In the genomic region with DNA sequence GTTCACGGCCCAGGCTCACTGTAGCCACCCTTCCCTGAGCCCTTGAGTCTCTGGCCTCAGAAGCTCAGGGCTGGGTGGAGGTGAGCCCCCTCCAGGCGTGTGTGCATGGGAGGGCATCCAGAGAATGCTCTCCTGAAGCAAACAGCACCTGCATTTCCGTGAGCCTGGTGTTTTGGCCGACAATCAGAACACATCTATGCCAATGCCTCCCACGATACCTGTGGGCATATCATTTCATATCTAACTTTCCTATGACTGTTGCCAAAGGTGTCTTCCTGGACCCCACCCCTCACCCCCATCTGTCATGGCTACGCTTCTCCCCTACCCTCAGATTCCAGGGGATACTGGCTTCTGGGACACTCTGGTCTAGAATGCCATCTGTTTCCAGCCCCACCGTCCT, we compare ENCODE assay signal across 1 cellular context.
TF ChIP-seq lines count a peak whose summit lies in the region.

No MANE protein-coding gene starts in this region.

TF ChIP-seq in GM23338, 12 proteins besides CTCF, POLR2A, EP300 and RAD21 (continued from another document):
- TF ChIP-seq NANOG (IDR thresholded peaks at IDR 0.05; ENCODE audit: borderline replicate concordance) (no peak), EZH2 (IDR thresholded peaks at IDR 0.05; ENCODE audit: low read depth, unreplicated experiment) (no peak)
- TF ChIP-seq, protein P1, sequence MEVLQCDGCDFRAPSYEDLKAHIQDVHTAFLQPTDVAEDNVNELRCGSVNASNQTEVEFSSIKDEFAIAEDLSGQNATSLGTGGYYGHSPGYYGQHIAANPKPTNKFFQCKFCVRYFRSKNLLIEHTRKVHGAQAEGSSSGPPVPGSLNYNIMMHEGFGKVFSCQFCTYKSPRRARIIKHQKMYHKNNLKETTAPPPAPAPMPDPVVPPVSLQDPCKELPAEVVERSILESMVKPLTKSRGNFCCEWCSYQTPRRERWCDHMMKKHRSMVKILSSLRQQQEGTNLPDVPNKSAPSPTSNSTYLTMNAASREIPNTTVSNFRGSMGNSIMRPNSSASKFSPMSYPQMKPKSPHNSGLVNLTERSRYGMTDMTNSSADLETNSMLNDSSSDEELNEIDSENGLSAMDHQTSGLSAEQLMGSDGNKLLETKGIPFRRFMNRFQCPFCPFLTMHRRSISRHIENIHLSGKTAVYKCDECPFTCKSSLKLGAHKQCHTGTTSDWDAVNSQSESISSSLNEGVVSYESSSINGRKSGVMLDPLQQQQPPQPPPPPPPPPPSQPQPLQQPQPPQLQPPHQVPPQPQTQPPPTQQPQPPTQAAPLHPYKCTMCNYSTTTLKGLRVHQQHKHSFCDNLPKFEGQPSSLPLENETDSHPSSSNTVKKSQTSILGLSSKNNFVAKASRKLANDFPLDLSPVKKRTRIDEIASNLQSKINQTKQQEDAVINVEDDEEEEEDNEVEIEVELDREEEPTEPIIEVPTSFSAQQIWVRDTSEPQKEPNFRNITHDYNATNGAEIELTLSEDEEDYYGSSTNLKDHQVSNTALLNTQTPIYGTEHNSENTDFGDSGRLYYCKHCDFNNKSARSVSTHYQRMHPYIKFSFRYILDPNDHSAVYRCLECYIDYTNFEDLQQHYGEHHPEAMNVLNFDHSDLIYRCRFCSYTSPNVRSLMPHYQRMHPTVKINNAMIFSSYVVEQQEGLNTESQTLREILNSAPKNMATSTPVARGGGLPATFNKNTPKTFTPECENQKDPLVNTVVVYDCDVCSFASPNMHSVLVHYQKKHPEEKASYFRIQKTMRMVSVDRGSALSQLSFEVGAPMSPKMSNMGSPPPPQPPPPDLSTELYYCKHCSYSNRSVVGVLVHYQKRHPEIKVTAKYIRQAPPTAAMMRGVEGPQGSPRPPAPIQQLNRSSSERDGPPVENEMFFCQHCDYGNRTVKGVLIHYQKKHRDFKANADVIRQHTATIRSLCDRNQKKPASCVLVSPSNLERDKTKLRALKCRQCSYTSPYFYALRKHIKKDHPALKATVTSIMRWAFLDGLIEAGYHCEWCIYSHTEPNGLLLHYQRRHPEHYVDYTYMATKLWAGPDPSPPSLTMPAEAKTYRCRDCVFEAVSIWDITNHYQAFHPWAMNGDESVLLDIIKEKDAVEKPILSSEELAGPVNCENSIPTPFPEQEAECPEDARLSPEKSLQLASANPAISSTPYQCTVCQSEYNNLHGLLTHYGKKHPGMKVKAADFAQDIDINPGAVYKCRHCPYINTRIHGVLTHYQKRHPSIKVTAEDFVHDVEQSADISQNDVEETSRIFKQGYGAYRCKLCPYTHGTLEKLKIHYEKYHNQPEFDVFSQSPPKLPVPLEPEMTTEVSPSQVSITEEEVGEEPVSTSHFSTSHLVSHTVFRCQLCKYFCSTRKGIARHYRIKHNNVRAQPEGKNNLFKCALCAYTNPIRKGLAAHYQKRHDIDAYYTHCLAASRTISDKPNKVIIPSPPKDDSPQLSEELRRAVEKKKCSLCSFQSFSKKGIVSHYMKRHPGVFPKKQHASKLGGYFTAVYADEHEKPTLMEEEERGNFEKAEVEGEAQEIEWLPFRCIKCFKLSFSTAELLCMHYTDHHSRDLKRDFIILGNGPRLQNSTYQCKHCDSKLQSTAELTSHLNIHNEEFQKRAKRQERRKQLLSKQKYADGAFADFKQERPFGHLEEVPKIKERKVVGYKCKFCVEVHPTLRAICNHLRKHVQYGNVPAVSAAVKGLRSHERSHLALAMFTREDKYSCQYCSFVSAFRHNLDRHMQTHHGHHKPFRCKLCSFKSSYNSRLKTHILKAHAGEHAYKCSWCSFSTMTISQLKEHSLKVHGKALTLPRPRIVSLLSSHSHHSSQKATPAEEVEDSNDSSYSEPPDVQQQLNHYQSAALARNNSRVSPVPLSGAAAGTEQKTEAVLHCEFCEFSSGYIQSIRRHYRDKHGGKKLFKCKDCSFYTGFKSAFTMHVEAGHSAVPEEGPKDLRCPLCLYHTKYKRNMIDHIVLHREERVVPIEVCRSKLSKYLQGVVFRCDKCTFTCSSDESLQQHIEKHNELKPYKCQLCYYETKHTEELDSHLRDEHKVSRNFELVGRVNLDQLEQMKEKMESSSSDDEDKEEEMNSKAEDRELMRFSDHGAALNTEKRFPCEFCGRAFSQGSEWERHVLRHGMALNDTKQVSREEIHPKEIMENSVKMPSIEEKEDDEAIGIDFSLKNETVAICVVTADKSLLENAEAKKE (CRISPR knock-in tag; IDR thresholded peaks at IDR 0.05) = no peak
- TF ChIP-seq, protein P2, sequence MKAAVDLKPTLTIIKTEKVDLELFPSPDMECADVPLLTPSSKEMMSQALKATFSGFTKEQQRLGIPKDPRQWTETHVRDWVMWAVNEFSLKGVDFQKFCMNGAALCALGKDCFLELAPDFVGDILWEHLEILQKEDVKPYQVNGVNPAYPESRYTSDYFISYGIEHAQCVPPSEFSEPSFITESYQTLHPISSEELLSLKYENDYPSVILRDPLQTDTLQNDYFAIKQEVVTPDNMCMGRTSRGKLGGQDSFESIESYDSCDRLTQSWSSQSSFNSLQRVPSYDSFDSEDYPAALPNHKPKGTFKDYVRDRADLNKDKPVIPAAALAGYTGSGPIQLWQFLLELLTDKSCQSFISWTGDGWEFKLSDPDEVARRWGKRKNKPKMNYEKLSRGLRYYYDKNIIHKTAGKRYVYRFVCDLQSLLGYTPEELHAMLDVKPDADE (IDR thresholded peaks at IDR 0.05) = no peak
- TF ChIP-seq, protein P3, sequence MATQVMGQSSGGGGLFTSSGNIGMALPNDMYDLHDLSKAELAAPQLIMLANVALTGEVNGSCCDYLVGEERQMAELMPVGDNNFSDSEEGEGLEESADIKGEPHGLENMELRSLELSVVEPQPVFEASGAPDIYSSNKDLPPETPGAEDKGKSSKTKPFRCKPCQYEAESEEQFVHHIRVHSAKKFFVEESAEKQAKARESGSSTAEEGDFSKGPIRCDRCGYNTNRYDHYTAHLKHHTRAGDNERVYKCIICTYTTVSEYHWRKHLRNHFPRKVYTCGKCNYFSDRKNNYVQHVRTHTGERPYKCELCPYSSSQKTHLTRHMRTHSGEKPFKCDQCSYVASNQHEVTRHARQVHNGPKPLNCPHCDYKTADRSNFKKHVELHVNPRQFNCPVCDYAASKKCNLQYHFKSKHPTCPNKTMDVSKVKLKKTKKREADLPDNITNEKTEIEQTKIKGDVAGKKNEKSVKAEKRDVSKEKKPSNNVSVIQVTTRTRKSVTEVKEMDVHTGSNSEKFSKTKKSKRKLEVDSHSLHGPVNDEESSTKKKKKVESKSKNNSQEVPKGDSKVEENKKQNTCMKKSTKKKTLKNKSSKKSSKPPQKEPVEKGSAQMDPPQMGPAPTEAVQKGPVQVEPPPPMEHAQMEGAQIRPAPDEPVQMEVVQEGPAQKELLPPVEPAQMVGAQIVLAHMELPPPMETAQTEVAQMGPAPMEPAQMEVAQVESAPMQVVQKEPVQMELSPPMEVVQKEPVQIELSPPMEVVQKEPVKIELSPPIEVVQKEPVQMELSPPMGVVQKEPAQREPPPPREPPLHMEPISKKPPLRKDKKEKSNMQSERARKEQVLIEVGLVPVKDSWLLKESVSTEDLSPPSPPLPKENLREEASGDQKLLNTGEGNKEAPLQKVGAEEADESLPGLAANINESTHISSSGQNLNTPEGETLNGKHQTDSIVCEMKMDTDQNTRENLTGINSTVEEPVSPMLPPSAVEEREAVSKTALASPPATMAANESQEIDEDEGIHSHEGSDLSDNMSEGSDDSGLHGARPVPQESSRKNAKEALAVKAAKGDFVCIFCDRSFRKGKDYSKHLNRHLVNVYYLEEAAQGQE (IDR thresholded peaks at IDR 0.05; ENCODE audit: unreplicated experiment) = no peak
